Comparison of ENCODE assay signal across 25 cellular contexts in genomic region chr17:82910041-82910481, GRCh38.
A peak's percentile ranks its signal among the peaks of the same experiment; 100 is the strongest.
DNase-seq lines count a peak whose midpoint lies in the region; ATAC-seq, FAIRE-seq and TF ChIP-seq lines count a peak whose summit lies in the region.
"Had no signal": no experiment of that assay in that cellular context is flagged by ENCODE, and none has a peak within 500 bp of the region (broad histone marks: within the 10 kb centered on the region; RNA-seq: fewer than 3 reads in every experiment).

No MANE protein-coding gene starts in this region.

- intact Hi-C loops in HepG2 (cut with micrococcal nuclease; ENCODE audit: unreplicated experiment), result no loop called here
- intact Hi-C loops in right lobe of liver (cut with DNase I), result loop anchor here in 1 of 2 donors (10.0 kb wide), 1 partner anchor 125 kb away; no protein-coding TSS in a partner anchor
- intact Hi-C loops in tibial artery (cut with DNase I; ENCODE audit: low total_unique reads), result no loop called here
- intact Hi-C loops in left ventricle myocardium superior (cut with micrococcal nuclease), result no loop called here

- peaks cover 8 to 43% (median 31%) of the 10 kb centered on the region in 4 donors for H3K4me1 Mint-ChIP-seq in naive thymus-derived CD8-positive, alpha-beta T cell
- H3K4me1 Mint-ChIP-seq: endodermal cell had no signal

- H3K79me2 ChIP-seq in HepG2 (ENCODE audit: insufficient read depth, low read length), result no peaks in the 10 kb centered on the region

- TF ChIP-seq POLR2A in HepG2 (IDR thresholded peaks at IDR 0.05; ENCODE audit: insufficient read depth in 1 of 2, low read depth in 2 of 2, low read length in 2 of 2) (no peak), right lobe of liver (IDR thresholded peaks at IDR 0.05) (no peak)

- peaks cover 0 to 37% (median 9%) of the 10 kb centered on the region in 3 donors for H3K36me3 Mint-ChIP-seq in naive thymus-derived CD8-positive, alpha-beta T cell

- no peak overlapping the region for H2AFZ ChIP-seq in HepG2 (ENCODE audit: low read length)
- H2AFZ ChIP-seq: PC-9 had no signal

- no peaks in the 10 kb centered on the region for H4K20me1 ChIP-seq in HepG2 (ENCODE audit: insufficient read depth, low read length)

- H3K4me3 ChIP-seq in HepG2 (replicated peaks in 1 of 3; ENCODE audit: insufficient read depth in 1 of 3, low read depth in 2 of 3, low read length in 3 of 3), result no peak overlapping the region
- no peak overlapping the region for H3K4me3 ChIP-seq in right lobe of liver
- H3K4me3 ChIP-seq in HAP-1, result no peak overlapping the region
- H3K4me3 ChIP-seq in tibial artery, result no peak overlapping the region
- H3K4me3 ChIP-seq: ascending aorta, esophagus muscularis mucosa, PC-9, sigmoid colon, thyroid gland had no signal

- H3K9ac ChIP-seq in HepG2 (ENCODE audit: insufficient read depth, low read depth, low read length), result no peak overlapping the region

- no TSS peak for BruUV-seq in HepG2 (replicated peaks; lab: Mats Ljungman, UMichigan)

- ATAC-seq in HepG2 (no peak), right lobe of liver (no peak), left ventricle myocardium superior (no peak)
- ATAC-seq in naive thymus-derived CD8-positive, alpha-beta T cell, result no peak
- ATAC-seq: left cardiac atrium, WTC11 had no signal

- peak overlapping the region in 9 of 10 donors; percentile 16 to 81 (median 62) for H3K4me3 Mint-ChIP-seq in naive thymus-derived CD8-positive, alpha-beta T cell
- H3K4me3 Mint-ChIP-seq: activated naive CD4-positive, alpha-beta T cell treated with anti-CD3 and anti-CD28 coated beads, Interleukin-2, amount 50 U/mL, for 24 hours; endodermal cell; WTC11 had no signal

- H3K36me3 ChIP-seq in HepG2 (replicated peaks in 1 of 2; ENCODE audit: control insufficient read depth in 1 of 2, insufficient read depth in 2 of 2, low read length in 2 of 2) (peaks cover 11 to 37% of the 10 kb centered on the region in 2 experiments; a peak in 4 of 5 replicates), right lobe of liver (peaks cover 0 to 4% (median 0%) of the 10 kb centered on the region in 4 donors), HAP-1 (replicated peaks) (peaks cover 78% of the 10 kb centered on the region), tibial artery (peaks cover 0 to 79% (median 26%) of the 10 kb centered on the region in 3 donors)

- POLR2A ChIA-PET in HepG2 (lab: Yijun Ruan, JAX), result no interaction called here
- POLR2A ChIA-PET in naive thymus-derived CD8-positive, alpha-beta T cell (lab: Charles Lee), result interaction anchor here (0.6 to 5.0 kb wide), 6 partner anchors 10 to 51 kb away, joined by 3 to 40 read pairs (median 10); no protein-coding TSS in a partner anchor

- WGBS in HepG2 (ENCODE audit: low lambda C conversion rate), result 98% methylated on average over 12 of the region's 12 CpGs
- 81% methylated on average over 6 of the region's 12 CpGs for WGBS in right lobe of liver (ENCODE audit: insufficient coverage, low coverage, low lambda C conversion rate, missing lambda C conversion rate)

- H3K27ac ChIP-seq in HepG2 (ENCODE audit: extremely low read length, insufficient read depth, low read length), result no peak overlapping the region
- no peak overlapping the region for H3K27ac ChIP-seq in right lobe of liver
- H3K27ac ChIP-seq in VCaP, result peak overlapping the region; percentile 19; the same call in 1 of the 2 replicates
- no peak overlapping the region for H3K27ac ChIP-seq in tibial artery
- H3K27ac ChIP-seq: ascending aorta, C4-2B, esophagus muscularis mucosa, PC-9, sigmoid colon, thyroid gland had no signal

- TF ChIP-seq RAD21 in HepG2 (CRISPR knock-in tag; IDR thresholded peaks at IDR 0.05), result no peak

- no peak for TF ChIP-seq CTCF in HepG2 (CRISPR knock-in tag; IDR thresholded peaks at IDR 0.05)
- TF ChIP-seq CTCF in right lobe of liver (IDR thresholded peaks at IDR 0.05), result no peak
- TF ChIP-seq CTCF in VCaP (conservative IDR thresholded peaks at IDR 0.05), result no peak
- no peak for TF ChIP-seq CTCF in tibial artery (IDR thresholded peaks at IDR 0.05)

- no peak overlapping the region for H3K4me2 ChIP-seq in HepG2 (ENCODE audit: low read depth, low read length)
- H3K4me2 ChIP-seq: PC-9 had no signal

- H3K27ac Mint-ChIP-seq in naive thymus-derived CD8-positive, alpha-beta T cell, result peak overlapping the region in 9 of 10 donors; percentile 67 to 95 (median 91)
- H3K27ac Mint-ChIP-seq: activated naive CD4-positive, alpha-beta T cell treated with anti-CD3 and anti-CD28 coated beads, Interleukin-2, amount 50 U/mL, for 24 hours; endodermal cell had no signal

- DNase-seq in HepG2 (ENCODE audit: low spot score) (no peak), right lobe of liver (no peak), NCI-H748 treated with DMSO at 0.1 percent for 48 hours (lab: John Stamatoyannopoulos, UW) (no peak), HAP-1 (ENCODE audit: low spot score in 2 of 2) (no peak), tibial artery (no peak), left ventricle myocardium superior (no peak)
- DNase-seq in naive thymus-derived CD8-positive, alpha-beta T cell, result no peak
- DNase-seq: cortex of kidney; endodermal cell; left cardiac atrium; NCI-H1694; NCI-H524; NK-92 treated with Interleukin-12 subunit alpha and Interleukin-12 subunit beta, amount 100 ng/mL, for 24 hours; PC-9; sigmoid colon; thyroid gland had no signal

- H3K9me3 Mint-ChIP-seq in naive thymus-derived CD8-positive, alpha-beta T cell, result no peaks in the 10 kb centered on the region
- H3K9me3 Mint-ChIP-seq: activated naive CD4-positive, alpha-beta T cell treated with anti-CD3 and anti-CD28 coated beads, Interleukin-2, amount 50 U/mL, for 24 hours; endodermal cell; WTC11 had no signal

- no peak for FAIRE-seq in HepG2 (lab: Jason Lieb, UNC)
- FAIRE-seq: D721Med, frontal cortex, GM18507 had no signal

- H3K9me3 ChIP-seq in HepG2 (ENCODE audit: low read length), result no peaks in the 10 kb centered on the region
- no peaks in the 10 kb centered on the region for H3K9me3 ChIP-seq in right lobe of liver
- H3K9me3 ChIP-seq in HAP-1, result no peaks in the 10 kb centered on the region
- H3K9me3 ChIP-seq in tibial artery, result no peaks in the 10 kb centered on the region
- H3K9me3 ChIP-seq: ascending aorta, esophagus muscularis mucosa, sigmoid colon, thyroid gland had no signal

- CTCF ChIA-PET in HepG2 (lab: Yijun Ruan, JAX; ENCODE audit: low intra/inter-chr PET ratio, low total read pairs), result no interaction called here

- H3K27me3 ChIP-seq in HepG2 (ENCODE audit: control insufficient read depth in 1 of 2, insufficient read depth in 2 of 2, low read length in 2 of 2) (no peaks in the 10 kb centered on the region), right lobe of liver (no peaks in the 10 kb centered on the region), HAP-1 (ENCODE audit: low read depth) (no peaks in the 10 kb centered on the region), tibial artery (no peaks in the 10 kb centered on the region)
- H3K27me3 ChIP-seq: ascending aorta, esophagus muscularis mucosa, sigmoid colon, thyroid gland had no signal

- in situ Hi-C loops in HepG2 (cut with HindIII; ENCODE audit: extremely low pct_ligation_motif_present, low pct_unique_long_range_greater_than_20kb), result no loop called here
- in situ Hi-C loops in HAP-1 (cut with MboI; ENCODE audit: low sequenced_read_pairs), result no loop called here

- TF ChIP-seq EP300 in HepG2 (IDR thresholded peaks at IDR 0.05; ENCODE audit: low read depth in 2 of 2, low read length in 2 of 2), result no peak
- no peak for TF ChIP-seq EP300 in HepG2 (CRISPR knock-in tag; IDR thresholded peaks at IDR 0.05; ENCODE audit: borderline replicate concordance)

- H3K27me3 Mint-ChIP-seq in naive thymus-derived CD8-positive, alpha-beta T cell, result no peaks in the 10 kb centered on the region
- H3K27me3 Mint-ChIP-seq: activated naive CD4-positive, alpha-beta T cell treated with anti-CD3 and anti-CD28 coated beads, Interleukin-2, amount 50 U/mL, for 24 hours had no signal

- no peaks in the 10 kb centered on the region for H3K4me1 ChIP-seq in HepG2 (ENCODE audit: insufficient read depth, low read length)
- no peaks in the 10 kb centered on the region for H3K4me1 ChIP-seq in right lobe of liver
- H3K4me1 ChIP-seq in HAP-1, result no peaks in the 10 kb centered on the region
- H3K4me1 ChIP-seq in tibial artery, result peaks cover 0 to 14% (median 6%) of the 10 kb centered on the region in 4 donors
- H3K4me1 ChIP-seq: ascending aorta, sigmoid colon had no signal

TF ChIP-seq in HepG2, 621 proteins besides CTCF, POLR2A, EP300 and RAD21:
- TF ChIP-seq MYNN (CRISPR knock-in tag; IDR thresholded peaks at IDR 0.05; ENCODE audit: low read depth) (no peak), ZNF75D (CRISPR knock-in tag; IDR thresholded peaks at IDR 0.05; ENCODE audit: borderline replicate concordance) (0 out of 2 replicates have a peak, but pooled peaks have one; percentile 13)
TF ChIP-seq in HepG2: peak in this region for 1.
